ENCODE assay signal across 30 cellular contexts in genomic region chr19:39208175-39208795, GRCh38. TPM values are rescaled to one million over a fixed set of nuclear protein-coding genes. Genes with fewer than 3 reads are reported as not detected.
"Had no signal": no experiment of that assay in that cellular context is flagged by ENCODE, and none has a peak within 500 bp of the region (broad histone marks: within the 10 kb centered on the region; RNA-seq: fewer than 3 reads in every experiment).

No MANE protein-coding gene starts in this region.

- DNase-seq: activated CD4-positive, alpha-beta memory T cell treated with anti-CD3 and anti-CD28 coated beads, Interleukin-2, amount 10 ng/mL, durations not matched to agents 7 days and 5 days; activated CD4-positive, alpha-beta T cell treated with anti-CD3 and anti-CD28 coated beads, Interleukin-2, amount 10 ng/mL, durations not matched to agents 7 days and 5 days; activated CD4-positive, CD25-positive, alpha-beta regulatory T cell treated with anti-CD3 and anti-CD28 coated beads, Interleukin-2, amount 50 U/mL, for 72 hours; activated CD8-positive, alpha-beta memory T cell treated with anti-CD3 and anti-CD28 coated beads, Interleukin-2, amount 50 U/mL, for 48 hours; activated gamma-delta T cell treated with Interleukin-2 at 50 U/mL for 16 hours; activated naive CD4-positive, alpha-beta T cell treated with anti-CD3 and anti-CD28 coated beads, Interleukin-2, amount 50 U/mL, for 16 hours; activated T-cell treated with anti-CD3 and anti-CD28 coated beads, Interleukin-2, amount 50 U/mL, for 24 hours; amniotic stem cell; central memory CD4-positive, alpha-beta T cell; esophagus squamous epithelium; foreskin melanocyte; heart right ventricle; left lung; naive B cell; right lobe of liver; stimulated activated CD4-positive, alpha-beta T cell treated with anti-CD3 and anti-CD28 coated beads, Interleukin-12 subunit alpha, Interleukin-12 subunit beta, amount 100 ng/mL, for 4 hours; stimulated activated CD4-positive, alpha-beta T cell treated with anti-CD3 and anti-CD28 coated beads, Interleukin-4, amount 100 ng/mL, for 1 hour; stimulated activated naive CD8-positive, alpha-beta T cell treated with anti-CD3 and anti-CD28 coated beads, Interleukin-15, Interleukin-2, amounts not matched to agents 100 U/mL and 50 U/mL, for 24 hours; testis; transverse colon had no signal

- H3K27ac Mint-ChIP-seq: activated CD4-positive, alpha-beta memory T cell treated with anti-CD3 and anti-CD28 coated beads, Interleukin-2, amount 10 ng/mL, durations not matched to agents 7 days and 5 days; activated CD4-positive, alpha-beta T cell treated with anti-CD3 and anti-CD28 coated beads, Interleukin-2, amount 10 ng/mL, durations not matched to agents 7 days and 5 days; activated T-cell treated with anti-CD3 and anti-CD28 coated beads, Interleukin-2, amount 50 U/mL, for 24 hours; T-helper 1 cell treated with Interleukin-12 subunit alpha and Interleukin-12 subunit beta and Interleukin-4 antibody, amounts not matched to agents 30 μg/mL and 1 μg/mL, for 36 hours had no signal

- H3K4me3 ChIP-seq: esophagus squamous epithelium, heart right ventricle, left lung, lung, right lobe of liver, skin epidermis, testis, transverse colon had no signal

- H3K4me3 Mint-ChIP-seq: activated CD4-positive, alpha-beta memory T cell treated with anti-CD3 and anti-CD28 coated beads, Interleukin-2, amount 10 ng/mL, durations not matched to agents 7 days and 5 days; activated CD4-positive, alpha-beta T cell treated with anti-CD3 and anti-CD28 coated beads, Interleukin-2, amount 10 ng/mL, durations not matched to agents 7 days and 5 days; activated T-cell treated with anti-CD3 and anti-CD28 coated beads, Interleukin-2, amount 50 U/mL, for 24 hours; naive B cell; T-helper 1 cell treated with Interleukin-12 subunit alpha and Interleukin-12 subunit beta and Interleukin-4 antibody, amounts not matched to agents 30 μg/mL and 1 μg/mL, for 36 hours had no signal

- H3K36me3 ChIP-seq: esophagus squamous epithelium, heart right ventricle, left lung, right lobe of liver, transverse colon had no signal

- H3K27ac ChIP-seq: esophagus squamous epithelium, heart right ventricle, left lung, right lobe of liver, skin epidermis, testis, transverse colon had no signal

- H3K4me1 ChIP-seq: heart right ventricle, left lung, right lobe of liver, testis, transverse colon had no signal

- ATAC-seq: heart right ventricle; left lung; right lobe of liver; stimulated activated naive CD8-positive, alpha-beta T cell treated with anti-CD3 and anti-CD28 coated beads, Interleukin-15, Interleukin-2, amounts not matched to agents 100 U/mL and 50 U/mL, for 24 hours had no signal

- FAIRE-seq: astrocyte, urothelium cell line had no signal

- H3K4me1 Mint-ChIP-seq: activated CD4-positive, alpha-beta memory T cell treated with anti-CD3 and anti-CD28 coated beads, Interleukin-2, amount 10 ng/mL, durations not matched to agents 7 days and 5 days; activated CD4-positive, alpha-beta T cell treated with anti-CD3 and anti-CD28 coated beads, Interleukin-2, amount 10 ng/mL, durations not matched to agents 7 days and 5 days; naive B cell had no signal

- H3K9me3 ChIP-seq: esophagus squamous epithelium, heart right ventricle, left lung, right lobe of liver, testis, transverse colon had no signal

- H3K27me3 ChIP-seq: testis had no signal

- H3K9me3 Mint-ChIP-seq: activated CD4-positive, alpha-beta memory T cell treated with anti-CD3 and anti-CD28 coated beads, Interleukin-2, amount 10 ng/mL, durations not matched to agents 7 days and 5 days; activated CD4-positive, alpha-beta T cell treated with anti-CD3 and anti-CD28 coated beads, Interleukin-2, amount 10 ng/mL, durations not matched to agents 7 days and 5 days; activated T-cell treated with anti-CD3 and anti-CD28 coated beads, Interleukin-2, amount 50 U/mL, for 24 hours; naive B cell; T-helper 1 cell treated with Interleukin-12 subunit alpha and Interleukin-12 subunit beta and Interleukin-4 antibody, amounts not matched to agents 30 μg/mL and 1 μg/mL, for 36 hours had no signal

RNA-seq across cellular contexts. Expression of gene SYCN, which starts 4.2 kb away (rescaled TPM):
- total RNA-seq: activated CD4-positive, alpha-beta memory T cell treated with anti-CD3 and anti-CD28 coated beads, Interleukin-2, amount 10 ng/mL, durations not matched to agents 7 days and 5 days; activated CD4-positive, alpha-beta T cell treated with anti-CD3 and anti-CD28 coated beads, Interleukin-2, amount 10 ng/mL, durations not matched to agents 7 days and 5 days; astrocyte; esophagus squamous epithelium; glomerular endothelial cell; left lung; lung; omental fat pad; posterior vena cava; renal cortical epithelial cell; right lobe of liver; transverse colon had no signal
- polyA plus RNA-seq: heart right ventricle, neural cell had no signal

RNA-seq across cellular contexts. Expression of gene NCCRP1, which starts 11.5 kb away (rescaled TPM):
- total RNA-seq: activated CD4-positive, alpha-beta memory T cell treated with anti-CD3 and anti-CD28 coated beads, Interleukin-2, amount 10 ng/mL, durations not matched to agents 7 days and 5 days; activated CD4-positive, alpha-beta T cell treated with anti-CD3 and anti-CD28 coated beads, Interleukin-2, amount 10 ng/mL, durations not matched to agents 7 days and 5 days; astrocyte; glomerular endothelial cell; heart right ventricle; left lung; posterior vena cava; right lobe of liver had no signal
- polyA plus RNA-seq: neural cell had no signal

RNA-seq across cellular contexts. Expression of gene IFNL3, which starts 36.5 kb away (rescaled TPM):
- total RNA-seq: activated CD4-positive, alpha-beta memory T cell treated with anti-CD3 and anti-CD28 coated beads, Interleukin-2, amount 10 ng/mL, durations not matched to agents 7 days and 5 days; activated CD4-positive, alpha-beta T cell treated with anti-CD3 and anti-CD28 coated beads, Interleukin-2, amount 10 ng/mL, durations not matched to agents 7 days and 5 days; astrocyte; esophagus squamous epithelium; glomerular endothelial cell; heart right ventricle; left lung; lung; omental fat pad; posterior vena cava; renal cortical epithelial cell; right lobe of liver; testis; transverse colon had no signal
- polyA plus RNA-seq: heart right ventricle, lung, neural cell had no signal

RNA-seq across cellular contexts. Expression of gene IFNL4, which starts 40.4 kb away (rescaled TPM):
- total RNA-seq: activated CD4-positive, alpha-beta memory T cell treated with anti-CD3 and anti-CD28 coated beads, Interleukin-2, amount 10 ng/mL, durations not matched to agents 7 days and 5 days; activated CD4-positive, alpha-beta T cell treated with anti-CD3 and anti-CD28 coated beads, Interleukin-2, amount 10 ng/mL, durations not matched to agents 7 days and 5 days; astrocyte; esophagus squamous epithelium; glomerular endothelial cell; heart right ventricle; left lung; lung; omental fat pad; posterior vena cava; renal cortical epithelial cell; right lobe of liver; testis; transverse colon had no signal
- polyA plus RNA-seq: heart right ventricle, lung, neural cell had no signal

RNA-seq across cellular contexts. Expression of gene IFNL2, which starts 59.9 kb away (rescaled TPM):
- total RNA-seq: activated CD4-positive, alpha-beta memory T cell treated with anti-CD3 and anti-CD28 coated beads, Interleukin-2, amount 10 ng/mL, durations not matched to agents 7 days and 5 days; activated CD4-positive, alpha-beta T cell treated with anti-CD3 and anti-CD28 coated beads, Interleukin-2, amount 10 ng/mL, durations not matched to agents 7 days and 5 days; astrocyte; esophagus squamous epithelium; glomerular endothelial cell; heart right ventricle; left lung; lung; omental fat pad; posterior vena cava; renal cortical epithelial cell; right lobe of liver; transverse colon had no signal
- polyA plus RNA-seq: heart right ventricle, lung, neural cell had no signal
